ENCODE assay signal across 11 cellular contexts in the genomic region with DNA sequence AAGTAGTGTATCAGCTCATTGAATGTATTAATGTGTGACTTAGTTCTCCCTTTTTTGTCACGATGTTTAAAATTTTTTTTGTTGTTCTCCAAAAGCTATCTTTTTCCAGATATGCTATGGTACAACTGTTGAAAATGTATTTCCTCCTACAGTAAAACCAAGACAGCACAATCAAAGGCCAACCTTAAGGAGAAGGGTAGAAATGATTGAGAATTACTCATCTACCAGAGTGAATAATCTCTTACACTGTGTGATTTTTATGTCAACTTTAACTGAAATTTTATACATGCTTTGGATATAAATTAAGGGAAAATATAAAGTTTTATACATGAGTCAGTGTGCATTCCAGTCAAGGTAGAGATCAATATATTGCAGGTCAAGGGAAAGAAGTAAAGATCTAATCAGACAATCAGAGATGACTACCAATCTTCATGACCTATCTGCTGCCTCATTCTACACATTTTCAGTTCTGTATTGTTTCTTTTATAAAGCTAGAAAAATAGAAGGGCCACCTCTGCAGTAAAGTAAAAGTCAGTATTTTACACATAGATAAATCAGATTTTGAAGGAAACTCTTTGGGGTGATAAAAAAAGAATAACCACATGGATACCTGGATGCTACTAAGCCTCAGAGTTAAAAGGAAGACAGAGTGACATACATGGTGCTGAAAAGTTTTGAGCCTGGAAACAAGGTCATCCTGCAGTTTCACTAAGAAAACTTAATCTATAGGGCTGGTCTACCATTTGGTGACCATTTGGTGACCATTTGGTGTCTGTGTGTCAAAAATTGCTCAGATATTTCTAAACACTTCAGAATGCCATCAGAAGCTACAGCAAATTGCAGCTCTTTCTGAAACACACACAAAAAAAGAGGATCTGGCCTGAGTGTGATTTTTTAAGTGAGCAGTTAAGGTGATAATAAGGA. TPM values are rescaled to one million over a fixed set of nuclear protein-coding genes. Genes with fewer than 3 reads are reported as not detected.
A peak's percentile ranks its signal among the peaks of the same experiment; 100 is the strongest.
DNase-seq lines count a peak whose midpoint lies in the region; ATAC-seq, FAIRE-seq and TF ChIP-seq lines count a peak whose summit lies in the region.
"Had no signal": no experiment of that assay in that cellular context is flagged by ENCODE, and none has a peak within 500 bp of the region (broad histone marks: within the 10 kb centered on the region; RNA-seq: fewer than 3 reads in every experiment).

No MANE protein-coding gene starts in this region.

- H2AFZ ChIP-seq in H1 (ENCODE audit: low read length) = no peak overlapping the region
- H2AFZ ChIP-seq in neuronal stem cell (ENCODE audit: low read length) = no peak overlapping the region

- H3K4me2 ChIP-seq in H1 (ENCODE audit: insufficient read depth in 1 of 2, low read depth in 2 of 2, low read length in 2 of 2) = peak overlapping the region; percentile 71 to 85
- peak overlapping the region; percentile 60 for H3K4me2 ChIP-seq in neuronal stem cell (ENCODE audit: insufficient read depth, low read length, poor library complexity, severe bottlenecking)

- no peak for TF ChIP-seq RAD21 in H1 (IDR thresholded peaks at IDR 0.05 in 1 of 2, conservative IDR thresholded peaks at IDR 0.05 in 1 of 2; ENCODE audit: low read depth in 2 of 2, low read length in 2 of 2)

- no TSS peak for BruUV-seq in Caco-2 (replicated peaks; lab: Mats Ljungman, UMichigan)

- H3K9me3 Mint-ChIP-seq in Caco-2 (ENCODE audit: unreplicated experiment) = peaks cover 9% of the 10 kb centered on the region
- peaks cover 4% of the 10 kb centered on the region for H3K9me3 Mint-ChIP-seq in activated CD4-positive, alpha-beta memory T cell treated with anti-CD3 and anti-CD28 coated beads, Interleukin-2, amount 10 ng/mL, durations not matched to agents 7 days and 5 days

- H3K27me3 ChIP-seq in Caco-2 (replicated peaks; ENCODE audit: control insufficient read depth, insufficient read depth, low read length) (no peaks in the 10 kb centered on the region), H1 (replicated peaks in 1 of 4; ENCODE audit: control insufficient read depth in 3 of 4, extremely low read depth in 1 of 4, insufficient read depth in 3 of 4, low read length in 3 of 4) (no peaks in the 10 kb centered on the region), neuronal stem cell (ENCODE audit: control insufficient read depth in 3 of 3, insufficient read depth in 3 of 3, low read depth in 1 of 3, low read length in 3 of 3) (no peaks in the 10 kb centered on the region), spleen (replicated peaks in 1 of 7) (no peaks in the 10 kb centered on the region)

- H4K91ac ChIP-seq in H1 (replicated peaks; ENCODE audit: insufficient read length, low read length) = no peak overlapping the region
- no peak overlapping the region for H4K91ac ChIP-seq in neuronal stem cell (ENCODE audit: low read depth, low read length, poor library complexity)

- no peaks in the 10 kb centered on the region for H3K9me3 ChIP-seq in Caco-2
- no peaks in the 10 kb centered on the region for H3K9me3 ChIP-seq in H1 (ENCODE audit: insufficient read depth in 2 of 2, low read depth in 1 of 2, low read length in 1 of 2)
- H3K9me3 ChIP-seq in neuronal stem cell (replicated peaks in 1 of 2; ENCODE audit: control insufficient read depth in 2 of 2, insufficient read depth in 1 of 2, low read depth in 1 of 2, low read length in 2 of 2) = peaks cover 0 to 17% of the 10 kb centered on the region in 2 donors
- peaks cover 0 to 8% (median 1%) of the 10 kb centered on the region in 8 donors for H3K9me3 ChIP-seq in spleen

- peak; percentile 37 for ATAC-seq in HG03565 (IDR thresholded peaks at IDR 0.05; ENCODE audit: unreplicated experiment)
- ATAC-seq: T-helper 17 cell had no signal

- peak overlapping the region; percentile 77 for H3K4me3 Mint-ChIP-seq in Caco-2 (ENCODE audit: unreplicated experiment)
- no peak overlapping the region for H3K4me3 Mint-ChIP-seq in activated CD4-positive, alpha-beta memory T cell treated with anti-CD3 and anti-CD28 coated beads, Interleukin-2, amount 10 ng/mL, durations not matched to agents 7 days and 5 days
- H3K4me3 Mint-ChIP-seq: T-helper 17 cell had no signal

- H3K79me1 ChIP-seq in H1 (ENCODE audit: low read depth, low read length) (no peaks in the 10 kb centered on the region; the same call in 1 of the 2 replicates), neuronal stem cell (ENCODE audit: low read depth, low read length) (peaks cover 5% of the 10 kb centered on the region)

- H2AK5ac ChIP-seq in H1 (ENCODE audit: low read depth, low read length) (no peak overlapping the region), neuronal stem cell (ENCODE audit: low read depth, low read length) (no peak overlapping the region)

- peaks cover 0 to 62% of the 10 kb centered on the region in 2 experiments; a peak in 3 of 4 replicates for H3K79me2 ChIP-seq in H1 (ENCODE audit: control insufficient read depth in 1 of 2, insufficient read depth in 2 of 2, low read length in 2 of 2)

- no peak overlapping the region for H3K56ac ChIP-seq in H1 (replicated peaks; ENCODE audit: insufficient read length, low read depth, low read length)

- H3K36me3 ChIP-seq in Caco-2 (ENCODE audit: control insufficient read depth, insufficient read depth, low read length) (no peaks in the 10 kb centered on the region), H1 (ENCODE audit: control insufficient read depth in 2 of 4, insufficient read depth in 4 of 4, low read length in 3 of 4) (no peaks in the 10 kb centered on the region), neuronal stem cell (replicated peaks in 1 of 2; ENCODE audit: control insufficient read depth in 2 of 2, insufficient read depth in 2 of 2, low read length in 2 of 2) (no peaks in the 10 kb centered on the region), spleen (no peaks in the 10 kb centered on the region)

- no peak overlapping the region for H2BK20ac ChIP-seq in H1 (ENCODE audit: low read length)

- POLR2A ChIA-PET in Caco-2 (lab: Charles Lee) (no interaction called here), H1 (lab: Charles Lee; ENCODE audit: partially characterized antibody) (interaction anchor here (1.0 to 2.0 kb wide), 4 partner anchors 13 to 57 kb away, joined by 3 to 6 read pairs (median 3); no protein-coding TSS in a partner anchor)
- POLR2A ChIA-PET in activated CD4-positive, alpha-beta memory T cell treated with anti-CD3 and anti-CD28 coated beads, Interleukin-2, amount 10 ng/mL, durations not matched to agents 7 days and 5 days (lab: Charles Lee) = no interaction called here

- H4K5ac ChIP-seq in H1 (ENCODE audit: insufficient read length, low read depth, low read length) = no peak overlapping the region

- H3K23ac ChIP-seq in H1 (ENCODE audit: insufficient read length) (no peak overlapping the region), neuronal stem cell (ENCODE audit: low read depth, low read length, poor library complexity) (no peak overlapping the region)

- intact Hi-C loops in Caco-2 (cut with micrococcal nuclease; ENCODE audit: unreplicated experiment) = loop anchor here (5.0 to 10.0 kb wide), 2 partner anchors 57 to 159 kb away; a partner anchor contains a TSS
- intact Hi-C loops in spleen (cut with DNase I; ENCODE audit: low total_unique reads) = no loop called here

- 74% methylated on average over 1 of the region's 1 CpG; no CpG with 5 or more reads in 1 of the 2 experiments for WGBS in H1 (ENCODE audit: extremely low coverage in 1 of 2, insufficient coverage in 1 of 2, insufficient read length in 1 of 2, insufficient replicate concordance in 2 of 2, low coverage in 1 of 2, low lambda C conversion rate in 2 of 2, missing lambda C conversion rate in 1 of 2), 2 experiments
- no CpG with 5 or more reads among the region's 1 CpG for WGBS in neuronal stem cell (ENCODE audit: extremely low coverage in 2 of 2, insufficient read length in 2 of 2, insufficient replicate concordance in 1 of 2), 2 donors
- WGBS in spleen, 5 donors = 20 to 43% (median 31%) methylated on average over 1 of the region's 1 CpG

- TF ChIP-seq EP300 in H1 (IDR thresholded peaks at IDR 0.05; ENCODE audit: borderline replicate concordance in 1 of 2, low read depth in 2 of 2, low read length in 2 of 2) = no peak

- no peak overlapping the region for H2BK120ac ChIP-seq in H1 (replicated peaks; ENCODE audit: low read depth, low read length)
- no peak overlapping the region for H2BK120ac ChIP-seq in neuronal stem cell (ENCODE audit: low read depth, low read length)

- H2BK5ac ChIP-seq in H1 (ENCODE audit: low read depth, low read length) (no peak overlapping the region), neuronal stem cell (ENCODE audit: low read length) (no peak overlapping the region)

- H3K14ac ChIP-seq in H1 (ENCODE audit: insufficient read length) = no peak overlapping the region
- H3K14ac ChIP-seq in neuronal stem cell (ENCODE audit: low read length) = no peak overlapping the region

- H3K27ac Mint-ChIP-seq in Caco-2 (ENCODE audit: unreplicated experiment) = peak overlapping the region; percentile 14
- no peak overlapping the region for H3K27ac Mint-ChIP-seq in activated CD4-positive, alpha-beta memory T cell treated with anti-CD3 and anti-CD28 coated beads, Interleukin-2, amount 10 ng/mL, durations not matched to agents 7 days and 5 days
- H3K27ac Mint-ChIP-seq: T-helper 17 cell had no signal

- H3K4me3 ChIP-seq in Caco-2 (ENCODE audit: low read depth, low read length) (no peak overlapping the region), H1 (ENCODE audit: extremely low read depth in 1 of 4, insufficient read depth in 2 of 4, low read depth in 3 of 4, low read length in 4 of 4) (peak overlapping the region; percentile 55 to 98 (median 66)), neuronal stem cell (ENCODE audit: low read length in 2 of 2) (peak overlapping the region; percentile 53 to 61), spleen (peak overlapping the region in 3 of 8 donors; percentile 26 to 59 (median 39))

- no peak for DNase-seq in Caco-2
- DNase-seq in H1 (ENCODE audit: low read depth in 1 of 2, low spot score in 2 of 2) = no peak
- DNase-seq in neuronal stem cell (ENCODE audit: low spot score) = no peak
- DNase-seq in activated CD4-positive, alpha-beta memory T cell treated with anti-CD3 and anti-CD28 coated beads, Interleukin-2, amount 10 ng/mL, durations not matched to agents 7 days and 5 days = no peak
- DNase-seq in glomerular visceral epithelial cell (ENCODE audit: extremely low spot score) = no peak
- no peak for DNase-seq in spleen
- DNase-seq in GM10266 (ENCODE audit: extremely low spot score) = no peak
- DNase-seq: naive B cell, NCI-H1436 treated with DMSO at 0.1 percent for 48 hours, T-helper 17 cell had no signal

- H3K27ac ChIP-seq in H1 (ENCODE audit: low read depth, low read length) = no peak overlapping the region
- no peak overlapping the region for H3K27ac ChIP-seq in neuronal stem cell (replicated peaks; ENCODE audit: low read length)
- no peak overlapping the region for H3K27ac ChIP-seq in spleen

- CTCF ChIA-PET in Caco-2 (lab: Charles Lee) (no interaction called here), H1 (lab: Charles Lee; ENCODE audit: partially characterized antibody) (interaction anchor here (0.6 to 2.1 kb wide), 2 partner anchors 13 to 23 kb away, joined by 3 to 8 read pairs; no protein-coding TSS in a partner anchor)
- CTCF ChIA-PET in activated CD4-positive, alpha-beta memory T cell treated with anti-CD3 and anti-CD28 coated beads, Interleukin-2, amount 10 ng/mL, durations not matched to agents 7 days and 5 days (lab: Charles Lee) = no interaction called here

- no peaks in the 10 kb centered on the region; the same call in 1 of the 2 replicates for H3K23me2 ChIP-seq in H1 (ENCODE audit: low read depth, low read length)

- TF ChIP-seq POLR2A in H1 (IDR thresholded peaks at IDR 0.05; ENCODE audit: control extremely low read depth in 1 of 2, low read depth in 2 of 2, low read length in 2 of 2) (no peak), spleen (IDR thresholded peaks at IDR 0.05) (no peak)

- no peaks in the 10 kb centered on the region for H4K20me1 ChIP-seq in H1 (replicated peaks in 1 of 2; ENCODE audit: control insufficient read depth in 1 of 2, insufficient read depth in 2 of 2, low read length in 2 of 2)

- H3K36me3 Mint-ChIP-seq in Caco-2 (ENCODE audit: insufficient read depth, unreplicated experiment) = no peaks in the 10 kb centered on the region
- no peaks in the 10 kb centered on the region for H3K36me3 Mint-ChIP-seq in activated CD4-positive, alpha-beta memory T cell treated with anti-CD3 and anti-CD28 coated beads, Interleukin-2, amount 10 ng/mL, durations not matched to agents 7 days and 5 days (ENCODE audit: low read depth)

- TF ChIP-seq CTCF in Caco-2 (IDR thresholded peaks at IDR 0.05; ENCODE audit: insufficient read depth in 1 of 2, low read depth in 1 of 2, low read length in 1 of 2, severe bottlenecking in 1 of 2, unreplicated experiment in 1 of 2) = no peak
- TF ChIP-seq CTCF in H1 (IDR thresholded peaks at IDR 0.05; ENCODE audit: control extremely low read depth in 1 of 3, insufficient read depth in 1 of 3, low read depth in 1 of 3, low read length in 3 of 3) = no peak
- no peak for TF ChIP-seq CTCF in spleen (IDR thresholded peaks at IDR 0.05 in 8 of 11, conservative IDR thresholded peaks at IDR 0.05 in 3 of 11)
- no peak for TF ChIP-seq CTCF in GM10266 (IDR thresholded peaks at IDR 0.05; ENCODE audit: control insufficient read depth, insufficient read depth, low read depth, missing control alignments)

- H3K4ac ChIP-seq in H1 (replicated peaks; ENCODE audit: insufficient read length, low read depth, low read length) (no peak overlapping the region), neuronal stem cell (ENCODE audit: low read length) (no peak overlapping the region)

- H3K27me3 Mint-ChIP-seq in Caco-2 (ENCODE audit: insufficient read depth, unreplicated experiment) = no peaks in the 10 kb centered on the region
- H3K27me3 Mint-ChIP-seq in activated CD4-positive, alpha-beta memory T cell treated with anti-CD3 and anti-CD28 coated beads, Interleukin-2, amount 10 ng/mL, durations not matched to agents 7 days and 5 days = peaks cover 1% of the 10 kb centered on the region
- H3K27me3 Mint-ChIP-seq: T-helper 17 cell had no signal

- H3K18ac ChIP-seq in H1 (ENCODE audit: extremely low read depth, low read length) (no peak overlapping the region), neuronal stem cell (ENCODE audit: low read length) (no peak overlapping the region)

- FAIRE-seq in H1 (lab: Jason Lieb, UNC) = peak; percentile 65

- H2BK15ac ChIP-seq in H1 (ENCODE audit: low read length) = no peak overlapping the region
- H2BK15ac ChIP-seq in neuronal stem cell (ENCODE audit: low read length) = no peak overlapping the region

- H3K4me1 ChIP-seq in Caco-2 (peaks cover 15% of the 10 kb centered on the region), H1 (replicated peaks in 1 of 4; ENCODE audit: control insufficient read depth in 3 of 4, insufficient read depth in 4 of 4, low read length in 3 of 4) (no peaks in the 10 kb centered on the region; a peak in 3 of 7 replicates), neuronal stem cell (ENCODE audit: control insufficient read depth in 2 of 2, insufficient read depth in 1 of 2, low read depth in 1 of 2, low read length in 2 of 2) (peaks cover 2% of the 10 kb centered on the region in 2 donors), spleen (peaks cover 0 to 30% (median 11%) of the 10 kb centered on the region in 6 donors)

- H2BK12ac ChIP-seq in H1 (ENCODE audit: low read depth, low read length) (no peak overlapping the region; the same call in 1 of the 2 replicates), neuronal stem cell (ENCODE audit: low read length) (no peak overlapping the region)

- H3K4me1 Mint-ChIP-seq in Caco-2 (ENCODE audit: low read depth, unreplicated experiment) = peaks cover 31% of the 10 kb centered on the region
- H3K4me1 Mint-ChIP-seq in activated CD4-positive, alpha-beta memory T cell treated with anti-CD3 and anti-CD28 coated beads, Interleukin-2, amount 10 ng/mL, durations not matched to agents 7 days and 5 days = peaks cover 22% of the 10 kb centered on the region

- H4K8ac ChIP-seq in H1 (ENCODE audit: extremely low read depth, insufficient read depth, low read length) (no peak overlapping the region), neuronal stem cell (ENCODE audit: low read depth, low read length) (no peak overlapping the region)

- H3K9ac ChIP-seq in H1 (replicated peaks in 1 of 4; ENCODE audit: extremely low read depth in 1 of 4, low read depth in 3 of 4, low read length in 3 of 4) (no peak overlapping the region), neuronal stem cell (ENCODE audit: low read depth, low read length, poor library complexity) (no peak overlapping the region)

RNA-seq across cellular contexts. Expression of a gene that starts 1.6 kb away (rescaled TPM):
- total RNA-seq in Caco-2 (2022) (10.3 and 11.0 TPM in 2 replicates), spleen (10 to 100 TPM; 13.5 to 24.9 (median 23.1) TPM)
- total RNA-seq in H1 (2021; fragmentation: NEBNext Ultra II Directional; extraction: Animal tissue kit (Norgen Biotek cat#: 25700)) = 16.2 and 16.5 TPM in 2 replicates
- polyA plus RNA-seq in H1 (2011; rRNA removed) (7.1 and 8.7 TPM in 2 replicates), spleen (1 to 10 TPM; 2.7 to 2.9 (median 2.7) TPM)
- polyA plus RNA-seq in H1 (2011; cell fraction: cytosol; rRNA removed) = 9.1 TPM
- 13.9 TPM for polyA plus RNA-seq in H1 (2011; cell fraction: nucleus; rRNA removed)
- polyA plus RNA-seq in H1 (2012, experiment 1 of 2) = 7.3 to 9.7 TPM (median 8.4 TPM) in 4 replicates
- polyA plus RNA-seq in H1 (2012, experiment 2 of 2) = 0.56 TPM
- 9.7 TPM for polyA plus RNA-seq in H1 (2013, experiment 1 of 2)
- polyA plus RNA-seq in H1 (2013, experiment 2 of 2) = 8.6 TPM
- polyA minus RNA-seq in H1 (2011; rRNA and poly(A)+ RNA removed) = 26.1 and 29.0 TPM in 2 replicates
- polyA minus RNA-seq in H1 (2011; cell fraction: cytosol; rRNA and poly(A)+ RNA removed) = 9.9 TPM
- 59.6 TPM for polyA minus RNA-seq in H1 (2011; cell fraction: nucleus; rRNA and poly(A)+ RNA removed)
- 16.3 TPM for polyA plus RNA-seq in neuronal stem cell (2013, experiment 1 of 2)
- 15.5 TPM for polyA plus RNA-seq in neuronal stem cell (2013, experiment 2 of 2)
- total RNA-seq in activated CD4-positive, alpha-beta memory T cell treated with anti-CD3 and anti-CD28 coated beads, Interleukin-2, amount 10 ng/mL, durations not matched to agents 7 days and 5 days = 10 to 100 TPM in 1 of 2 experiments, 1 to 10 TPM in 1; 9.5 to 10.1 TPM

RNA-seq across cellular contexts. Expression of a gene that starts 55.9 kb away (rescaled TPM):
- total RNA-seq in Caco-2 (2022) (25.4 and 26.1 TPM in 2 replicates), spleen (1 to 10 TPM; 3.2 to 8.0 (median 6.7) TPM)
- total RNA-seq in H1 (2021; fragmentation: NEBNext Ultra II Directional; extraction: Animal tissue kit (Norgen Biotek cat#: 25700)) = 5.7 and 5.9 TPM in 2 replicates
- polyA plus RNA-seq in H1 (2011; rRNA removed) (1.8 and 2.4 TPM in 2 replicates), spleen (1 to 10 TPM; 2.2 to 3.0 (median 2.8) TPM)
- 2.1 TPM for polyA plus RNA-seq in H1 (2011; cell fraction: cytosol; rRNA removed)
- polyA plus RNA-seq in H1 (2011; cell fraction: nucleus; rRNA removed) = 1.8 TPM
- polyA plus RNA-seq in H1 (2012, experiment 1 of 2) = 3.5 to 5.7 TPM (median 3.7 TPM) in 4 replicates
- polyA plus RNA-seq in H1 (2012, experiment 2 of 2) = 0.62 TPM
- 4.3 TPM for polyA plus RNA-seq in H1 (2013, experiment 1 of 2)
- 4.1 TPM for polyA plus RNA-seq in H1 (2013, experiment 2 of 2)
- polyA minus RNA-seq in H1 (2011; rRNA and poly(A)+ RNA removed) = 3.2 and 5.1 TPM in 2 replicates
- 1.7 TPM for polyA minus RNA-seq in H1 (2011; cell fraction: cytosol; rRNA and poly(A)+ RNA removed)
- 7.4 TPM for polyA minus RNA-seq in H1 (2011; cell fraction: nucleus; rRNA and poly(A)+ RNA removed)
- 8.4 TPM for polyA plus RNA-seq in neuronal stem cell (2013, experiment 1 of 2)
- polyA plus RNA-seq in neuronal stem cell (2013, experiment 2 of 2) = 8.5 TPM
- total RNA-seq in activated CD4-positive, alpha-beta memory T cell treated with anti-CD3 and anti-CD28 coated beads, Interleukin-2, amount 10 ng/mL, durations not matched to agents 7 days and 5 days = 1 to 10 TPM; 3.9 to 4.7 TPM
